In genomic region chr17:72005332-72006163, GRCh38 we compare ENCODE assay signal across 1 cellular context.
TF ChIP-seq lines count a peak whose summit lies in the region.

No MANE protein-coding gene starts in this region.

TF ChIP-seq in GM12878, 131 proteins besides CTCF, POLR2A, EP300 and RAD21 (continued from another document):
- no peak for TF ChIP-seq ZBTB4 (CRISPR knock-in tag; IDR thresholded peaks at IDR 0.05)
- peak; percentile 27 for TF ChIP-seq CUX1 (IDR thresholded peaks at IDR 0.05; ENCODE audit: insufficient replicate concordance, low read depth, low read length)
- peak; percentile 74; the same call in 1 of the 2 replicates for TF ChIP-seq ZNF384 (IDR thresholded peaks at IDR 0.05; ENCODE audit: borderline replicate concordance, low read depth, low read length)
- no peak for TF ChIP-seq BMI1 (IDR thresholded peaks at IDR 0.05; ENCODE audit: borderline replicate concordance)
